In genomic region chr20:6731951-6732580, GRCh38 we compare ENCODE assay signal across 1 cellular context.
TF ChIP-seq lines count a peak whose summit lies in the region.

No MANE protein-coding gene starts in this region.

TF ChIP-seq in SK-N-SH treated with all-trans-retinoic acid at 6 μM for 48 hours, 23 proteins besides CTCF, POLR2A, EP300 and RAD21 (continued from another document):
- TF ChIP-seq, protein P1, sequence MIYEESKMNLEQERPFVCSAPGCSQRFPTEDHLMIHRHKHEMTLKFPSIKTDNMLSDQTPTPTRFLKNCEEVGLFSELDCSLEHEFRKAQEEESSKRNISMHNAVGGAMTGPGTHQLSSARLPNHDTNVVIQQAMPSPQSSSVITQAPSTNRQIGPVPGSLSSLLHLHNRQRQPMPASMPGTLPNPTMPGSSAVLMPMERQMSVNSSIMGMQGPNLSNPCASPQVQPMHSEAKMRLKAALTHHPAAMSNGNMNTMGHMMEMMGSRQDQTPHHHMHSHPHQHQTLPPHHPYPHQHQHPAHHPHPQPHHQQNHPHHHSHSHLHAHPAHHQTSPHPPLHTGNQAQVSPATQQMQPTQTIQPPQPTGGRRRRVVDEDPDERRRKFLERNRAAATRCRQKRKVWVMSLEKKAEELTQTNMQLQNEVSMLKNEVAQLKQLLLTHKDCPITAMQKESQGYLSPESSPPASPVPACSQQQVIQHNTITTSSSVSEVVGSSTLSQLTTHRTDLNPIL (CRISPR knock-in tag; IDR thresholded peaks at IDR 0.05; ENCODE audit: low read depth), result no peak
- TF ChIP-seq ZNF70 (CRISPR knock-in tag; IDR thresholded peaks at IDR 0.05) (no peak), BACH2 (CRISPR knock-in tag; IDR thresholded peaks at IDR 0.05; ENCODE audit: borderline replicate concordance) (no peak), OSR1 (CRISPR knock-in tag; IDR thresholded peaks at IDR 0.05) (no peak), ARNTL (CRISPR knock-in tag; IDR thresholded peaks at IDR 0.05; ENCODE audit: borderline replicate concordance, low read depth) (no peak)
